10 cellular contexts compared by ENCODE assay signal in genomic region chr11:102225689-102226562, GRCh38.
A peak's percentile ranks its signal among the peaks of the same experiment; 100 is the strongest.
DNase-seq lines count a peak whose midpoint lies in the region; ATAC-seq and TF ChIP-seq lines count a peak whose summit lies in the region.
"Had no signal": no experiment of that assay in that cellular context is flagged by ENCODE, and none has a peak within 500 bp of the region (broad histone marks: within the 10 kb centered on the region; RNA-seq: fewer than 3 reads in every experiment).

No MANE protein-coding gene starts in this region.

- ATAC-seq in RWPE2 (ENCODE audit: low read depth): peak; percentile 39
- ATAC-seq in naive thymus-derived CD4-positive, alpha-beta T cell: no peak

- H3K4ac ChIP-seq in trophoblast cell (ENCODE audit: low read depth, low read length): no peak overlapping the region

- intact Hi-C loops in esophagus squamous epithelium (cut with DNase I): no loop called here
- intact Hi-C loops in naive thymus-derived CD4-positive, alpha-beta T cell (cut with micrococcal nuclease): no loop called here

- H3K27ac Mint-ChIP-seq in naive thymus-derived CD4-positive, alpha-beta T cell: no peak overlapping the region
- H3K27ac Mint-ChIP-seq: activated naive CD4-positive, alpha-beta T cell treated with anti-CD3 and anti-CD28 coated beads, Interleukin-2, amount 10 ng/mL, durations not matched to agents 7 days and 5 days had no signal

- H3K36me3 ChIP-seq in RWPE2 (ENCODE audit: low read depth): peaks cover 71% of the 10 kb centered on the region
- peaks cover 0 to 54% (median 0%) of the 10 kb centered on the region in 3 donors for H3K36me3 ChIP-seq in esophagus squamous epithelium
- peaks cover 11 to 24% of the 10 kb centered on the region in 2 experiments for H3K36me3 ChIP-seq in trophoblast cell (ENCODE audit: control insufficient read depth in 1 of 2, insufficient read depth in 2 of 2, low read length in 2 of 2)
- no peaks in the 10 kb centered on the region for H3K36me3 ChIP-seq in naive thymus-derived CD4-positive, alpha-beta T cell (ENCODE audit: control insufficient read depth in 2 of 3, insufficient read depth in 3 of 3, low read length in 3 of 3)

- no peak overlapping the region for H3K4me2 ChIP-seq in trophoblast cell (ENCODE audit: low read length)

- H2AFZ ChIP-seq in trophoblast cell (ENCODE audit: insufficient read depth, low read length, poor library complexity): no peak overlapping the region

- H3K4me3 Mint-ChIP-seq in naive thymus-derived CD4-positive, alpha-beta T cell: no peak overlapping the region
- H3K4me3 Mint-ChIP-seq: activated naive CD4-positive, alpha-beta T cell treated with anti-CD3 and anti-CD28 coated beads, Interleukin-2, amount 10 ng/mL, durations not matched to agents 7 days and 5 days had no signal

- CTCF ChIA-PET in naive thymus-derived CD4-positive, alpha-beta T cell (lab: Charles Lee): interaction anchor here (0.6 kb wide), 1 partner anchor 441 kb away, joined by 3 read pairs; no protein-coding TSS in a partner anchor

- no peaks in the 10 kb centered on the region for H3K9me3 ChIP-seq in RWPE2 (ENCODE audit: severe bottlenecking)
- no peaks in the 10 kb centered on the region for H3K9me3 ChIP-seq in esophagus squamous epithelium
- no peaks in the 10 kb centered on the region for H3K9me3 ChIP-seq in trophoblast cell (ENCODE audit: insufficient read depth, low read depth, low read length)
- H3K9me3 ChIP-seq in naive thymus-derived CD4-positive, alpha-beta T cell (ENCODE audit: control insufficient read depth in 2 of 3, low read length in 3 of 3): no peaks in the 10 kb centered on the region

- H3K18ac ChIP-seq in trophoblast cell (ENCODE audit: low read length): no peak overlapping the region

- H3K27me3 ChIP-seq in RWPE2 (ENCODE audit: insufficient read depth, poor library complexity, severe bottlenecking) (no peaks in the 10 kb centered on the region), esophagus squamous epithelium (no peaks in the 10 kb centered on the region), trophoblast cell (ENCODE audit: insufficient read depth, low read length) (no peaks in the 10 kb centered on the region)
- no peaks in the 10 kb centered on the region for H3K27me3 ChIP-seq in naive thymus-derived CD4-positive, alpha-beta T cell (ENCODE audit: control insufficient read depth in 2 of 2, insufficient read depth in 2 of 2, low read length in 2 of 2)

- H2BK12ac ChIP-seq in trophoblast cell (ENCODE audit: low read length): no peak overlapping the region

- DNase-seq in EL (peak; percentile 97), RWPE2 (ENCODE audit: low spot score) (no peak), esophagus squamous epithelium (lab: John Stamatoyannopoulos, UW) (no peak), trophoblast cell (no peak), T-helper 1 cell (no peak), NCI-H748 treated with DMSO at 0.1 percent for 48 hours (lab: John Stamatoyannopoulos, UW) (no peak), GM19238 (ENCODE audit: insufficient read length, low spot score) (no peak)
- DNase-seq in naive thymus-derived CD4-positive, alpha-beta T cell: no peak
- DNase-seq: activated naive CD4-positive, alpha-beta T cell treated with anti-CD3 and anti-CD28 coated beads, Interleukin-2, amount 10 ng/mL, durations not matched to agents 7 days and 5 days; stimulated activated CD4-positive, alpha-beta T cell treated with anti-CD3 and anti-CD28 coated beads, Interleukin-15, amount 100 ng/mL, for 24 hours had no signal

- no peak overlapping the region for H4K12ac ChIP-seq in trophoblast cell (ENCODE audit: low read depth, low read length)

- H3K27me3 Mint-ChIP-seq in naive thymus-derived CD4-positive, alpha-beta T cell: peaks cover 4 to 21% (median 4%) of the 10 kb centered on the region in 5 donors

- peaks cover 0 to 3% (median 0%) of the 10 kb centered on the region in 7 donors for H3K4me1 Mint-ChIP-seq in naive thymus-derived CD4-positive, alpha-beta T cell
- H3K4me1 Mint-ChIP-seq: activated naive CD4-positive, alpha-beta T cell treated with anti-CD3 and anti-CD28 coated beads, Interleukin-2, amount 10 ng/mL, durations not matched to agents 7 days and 5 days had no signal

- H3K4me3 ChIP-seq in RWPE2 (ENCODE audit: severe bottlenecking) (no peak overlapping the region), esophagus squamous epithelium (no peak overlapping the region), trophoblast cell (ENCODE audit: low read depth, low read length) (no peak overlapping the region)
- H3K4me3 ChIP-seq in naive thymus-derived CD4-positive, alpha-beta T cell (ENCODE audit: low read length): no peak overlapping the region

- H3K14ac ChIP-seq in trophoblast cell (ENCODE audit: low read length): no peak overlapping the region

- H3K36me3 Mint-ChIP-seq in naive thymus-derived CD4-positive, alpha-beta T cell: no peaks in the 10 kb centered on the region
- H3K36me3 Mint-ChIP-seq: activated naive CD4-positive, alpha-beta T cell treated with anti-CD3 and anti-CD28 coated beads, Interleukin-2, amount 10 ng/mL, durations not matched to agents 7 days and 5 days had no signal

- no peak overlapping the region for H2AK5ac ChIP-seq in trophoblast cell (ENCODE audit: low read length)

- H3K79me2 ChIP-seq in trophoblast cell (ENCODE audit: control insufficient read depth, insufficient read depth, low read length, poor library complexity): no peaks in the 10 kb centered on the region

- TF ChIP-seq CTCF in RWPE2 (IDR thresholded peaks at IDR 0.05; ENCODE audit: poor library complexity, severe bottlenecking): no peak
- TF ChIP-seq CTCF in esophagus squamous epithelium (IDR thresholded peaks at IDR 0.05): no peak

- no peak overlapping the region for H2BK120ac ChIP-seq in trophoblast cell (ENCODE audit: insufficient read depth, low read length, poor library complexity)

- TF ChIP-seq POLR2A in esophagus squamous epithelium (IDR thresholded peaks at IDR 0.05): no peak

- H3K9me3 Mint-ChIP-seq in naive thymus-derived CD4-positive, alpha-beta T cell: no peaks in the 10 kb centered on the region
- H3K9me3 Mint-ChIP-seq: activated naive CD4-positive, alpha-beta T cell treated with anti-CD3 and anti-CD28 coated beads, Interleukin-2, amount 10 ng/mL, durations not matched to agents 7 days and 5 days had no signal

- H3K79me1 ChIP-seq in trophoblast cell (ENCODE audit: low read length): peaks cover 2% of the 10 kb centered on the region

- H3K23ac ChIP-seq in trophoblast cell (ENCODE audit: low read length): no peak overlapping the region

- H3K27ac ChIP-seq in RWPE2 (ENCODE audit: poor library complexity, severe bottlenecking) (peak overlapping the region; percentile 99), esophagus squamous epithelium (peak overlapping the region; percentile 72 to 81 (median 74)), trophoblast cell (ENCODE audit: low read depth, low read length) (peak overlapping the region; percentile 41)
- H3K27ac ChIP-seq in naive thymus-derived CD4-positive, alpha-beta T cell (ENCODE audit: low read depth, low read length): no peak overlapping the region

- H4K91ac ChIP-seq in trophoblast cell (ENCODE audit: low read depth, low read length): no peak overlapping the region

- POLR2A ChIA-PET in naive thymus-derived CD4-positive, alpha-beta T cell (lab: Charles Lee): no interaction called here

- H4K8ac ChIP-seq in trophoblast cell (ENCODE audit: low read depth, low read length): no peak overlapping the region

- no peak overlapping the region for H2BK5ac ChIP-seq in trophoblast cell (ENCODE audit: low read depth, low read length, poor library complexity)

- H3K4me1 ChIP-seq in RWPE2 (ENCODE audit: insufficient read depth, poor library complexity, severe bottlenecking) (peaks cover 60% of the 10 kb centered on the region), esophagus squamous epithelium (peaks cover 12 to 91% (median 36%) of the 10 kb centered on the region in 3 donors), trophoblast cell (ENCODE audit: control insufficient read depth in 1 of 2, insufficient read depth in 2 of 2, low read length in 2 of 2) (peaks cover 5 to 19% of the 10 kb centered on the region in 2 experiments)
- H3K4me1 ChIP-seq in naive thymus-derived CD4-positive, alpha-beta T cell (ENCODE audit: control insufficient read depth in 2 of 2, insufficient read depth in 2 of 2, low read length in 2 of 2): no peaks in the 10 kb centered on the region

- no peak overlapping the region for H3K9ac ChIP-seq in trophoblast cell (ENCODE audit: low read length)

- 40 to 49% methylated on average over 4 of the region's 4 CpGs for WGBS in esophagus squamous epithelium, 2 donors
- no CpG with 5 or more reads among the region's 4 CpGs for WGBS in trophoblast cell (ENCODE audit: extremely low coverage, insufficient coverage, insufficient read length)
